ENCODE assay signal across 8 cellular contexts in the genomic region with DNA sequence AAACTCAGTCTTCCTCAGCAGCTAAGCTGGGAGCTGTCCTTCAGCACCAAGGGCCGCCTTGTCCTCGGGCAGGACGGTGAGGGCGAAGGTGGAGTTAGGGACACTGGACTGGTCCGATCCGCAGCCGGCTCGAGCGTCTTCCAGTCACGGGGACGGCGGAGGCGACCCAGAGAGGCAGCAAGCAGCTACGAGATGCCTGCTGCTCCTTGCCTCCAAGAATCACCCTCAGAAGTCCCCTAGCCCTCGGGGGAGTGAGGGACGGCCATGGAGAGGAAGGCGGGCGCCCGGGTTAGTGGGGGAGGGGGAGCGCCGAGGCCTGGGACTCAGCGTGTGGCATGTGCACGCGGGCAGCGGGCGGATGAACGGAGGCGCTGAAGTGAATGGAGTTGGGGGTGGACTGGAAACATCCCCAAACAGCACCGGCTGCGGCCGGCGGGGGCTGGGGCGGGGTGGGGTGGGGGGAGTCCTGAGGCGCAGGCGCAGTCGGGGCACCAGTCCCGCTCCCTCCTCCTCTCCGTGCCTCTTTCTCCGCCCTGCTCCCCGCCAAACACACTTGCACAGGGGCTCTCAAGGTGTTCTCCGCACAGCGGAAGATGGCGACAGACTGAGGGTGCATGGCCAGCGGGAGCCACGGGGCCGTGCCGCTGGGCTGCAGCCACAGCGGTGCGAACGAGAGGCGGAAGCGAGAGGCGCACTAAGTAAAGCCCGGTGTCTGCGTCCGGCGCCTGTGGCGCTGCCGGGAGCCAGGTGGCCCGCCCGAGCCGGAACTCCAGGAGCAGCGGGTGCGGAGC. TPM values are rescaled to one million over a fixed set of nuclear protein-coding genes. Genes with fewer than 3 reads are reported as not detected.
DNase-seq lines count a peak whose midpoint lies in the region; TF ChIP-seq lines count a peak whose summit lies in the region.

Gene NALF2 (plus strand): TSS at position 492 of the 791 bp plus-strand sequence. CDS start 957 bp downstream, outside the sequence.

- H4K20me1 ChIP-seq in KMS-11 (ENCODE audit: insufficient read depth), result no peaks in the 10 kb centered on the region
- no peaks in the 10 kb centered on the region for H4K20me1 ChIP-seq in PC-9 (ENCODE audit: insufficient read depth)

- TF ChIP-seq CTCF in KMS-11 (conservative IDR thresholded peaks at IDR 0.05; ENCODE audit: low read depth, low read length) (no peak), PC-9 (conservative IDR thresholded peaks at IDR 0.05) (no peak)

- BruUV-seq in PC-9 (replicated peaks; lab: Mats Ljungman, UMichigan), result no TSS peak

- H3K4me3 Mint-ChIP-seq in dendritic cell treated with granulocyte-macrophage colony-stimulating factor and Interleukin-4, amounts not matched to agents 40 ng/mL and 50 ng/mL, for 4 days, result peak within 1 kb of the TSS; percentile 30

- H3K27ac ChIP-seq in KMS-11 (peak within 1 kb of the TSS; percentile 59), SK-N-MC (no peak within 1 kb of the TSS), PC-9 (no peak within 1 kb of the TSS)

- no peak within 1 kb of the TSS for H3K4me3 ChIP-seq in KMS-11 (IDR thresholded peaks at IDR 0.05; ENCODE audit: insufficient read depth, low read depth, low read length)
- H3K4me3 ChIP-seq in SK-N-MC, result peak within 1 kb of the TSS; percentile 83
- H3K4me3 ChIP-seq in PC-9, result no peak within 1 kb of the TSS

- H3K36me3 ChIP-seq in KMS-11 (ENCODE audit: insufficient read depth) (no peaks in the 10 kb centered on the region), SK-N-MC (ENCODE audit: insufficient read depth, low read length) (no peaks in the 10 kb centered on the region), PC-9 (ENCODE audit: low read depth) (no peaks in the 10 kb centered on the region)

- no peaks in the 10 kb centered on the region for H3K9me3 Mint-ChIP-seq in dendritic cell treated with granulocyte-macrophage colony-stimulating factor and Interleukin-4, amounts not matched to agents 40 ng/mL and 50 ng/mL, for 4 days

- no peaks in the 10 kb centered on the region for H3K36me3 Mint-ChIP-seq in dendritic cell treated with granulocyte-macrophage colony-stimulating factor and Interleukin-4, amounts not matched to agents 40 ng/mL and 50 ng/mL, for 4 days (ENCODE audit: low read depth)

- H3K9ac ChIP-seq in KMS-11 (peak within 1 kb of the TSS; percentile 60; the same call in 1 of the 2 replicates), SK-N-MC (ENCODE audit: insufficient read length) (no peak within 1 kb of the TSS)

- H3K4me1 ChIP-seq in KMS-11 (ENCODE audit: low read depth, poor library complexity, severe bottlenecking), result no peaks in the 10 kb centered on the region
- no peaks in the 10 kb centered on the region for H3K4me1 ChIP-seq in PC-9 (replicated peaks; ENCODE audit: insufficient read depth)

- no peaks in the 10 kb centered on the region for H3K9me3 ChIP-seq in SK-N-MC (ENCODE audit: low read depth, low read length)
- H3K9me3 ChIP-seq in PC-9 (ENCODE audit: insufficient read depth, low read depth), result no peaks in the 10 kb centered on the region

- peak within 1 kb of the TSS; percentile 69 for H2AFZ ChIP-seq in KMS-11 (ENCODE audit: low read depth)
- H2AFZ ChIP-seq in PC-9, result no peak within 1 kb of the TSS

- H3K27me3 ChIP-seq in KMS-11 (ENCODE audit: insufficient read depth, low read depth), result no peaks in the 10 kb centered on the region
- no peaks in the 10 kb centered on the region for H3K27me3 ChIP-seq in PC-9 (ENCODE audit: insufficient read depth, low read depth)

- POLR2A ChIA-PET in PC-9 (lab: Charles Lee; ENCODE audit: unreplicated experiment), result no interaction called here

- CTCF ChIA-PET in PC-9 (lab: Charles Lee), result no interaction called here

- peak; percentile 20 for DNase-seq in DMS114 treated with DMSO at 0.1 percent for 48 hours (lab: John Stamatoyannopoulos, UW; ENCODE audit: unreplicated experiment)
- DNase-seq in SK-N-MC (ENCODE audit: low read depth, low spot score), result no peak
- DNase-seq in left kidney (ENCODE audit: low read depth, low spot score), result peak; percentile 94
- DNase-seq in stimulated activated CD4-positive, alpha-beta T cell treated with anti-CD3 and anti-CD28 coated beads, Interleukin-4, amount 100 ng/mL, for 24 hours, result peak; percentile 36
- no peak for DNase-seq in NK-92 treated with Interleukin-12 subunit alpha and Interleukin-12 subunit beta, amount 100 ng/mL, for 24 hours (lab: John Stamatoyannopoulos, UW)
- no peak for DNase-seq in PC-9

- no peaks in the 10 kb centered on the region for H3K4me1 Mint-ChIP-seq in dendritic cell treated with granulocyte-macrophage colony-stimulating factor and Interleukin-4, amounts not matched to agents 40 ng/mL and 50 ng/mL, for 4 days (ENCODE audit: low read depth)

- H3K27me3 Mint-ChIP-seq in dendritic cell treated with granulocyte-macrophage colony-stimulating factor and Interleukin-4, amounts not matched to agents 40 ng/mL and 50 ng/mL, for 4 days, result peaks cover 40% of the 10 kb centered on the region

- no peaks in the 10 kb centered on the region for H3K9me2 ChIP-seq in PC-9 (ENCODE audit: insufficient read depth)

- H3K27ac Mint-ChIP-seq in dendritic cell treated with granulocyte-macrophage colony-stimulating factor and Interleukin-4, amounts not matched to agents 40 ng/mL and 50 ng/mL, for 4 days, result no peak within 1 kb of the TSS

- intact Hi-C loops in dendritic cell treated with granulocyte-macrophage colony-stimulating factor and Interleukin-4, amounts not matched to agents 40 ng/mL and 50 ng/mL, for 4 days (cut with micrococcal nuclease), result no loop called here
- intact Hi-C loops in PC-9 (cut with micrococcal nuclease; ENCODE audit: unreplicated experiment), result no loop called here

- H3K4me2 ChIP-seq in KMS-11 (peak within 1 kb of the TSS; percentile 27; the same call in 1 of the 2 replicates), PC-9 (no peak within 1 kb of the TSS)

- no peaks in the 10 kb centered on the region for H3F3A ChIP-seq in PC-9 (ENCODE audit: insufficient read depth, low read depth)

- H3K79me2 ChIP-seq in KMS-11 (ENCODE audit: insufficient read depth, low read depth), result no peaks in the 10 kb centered on the region; the same call in 1 of the 2 replicates
- no peaks in the 10 kb centered on the region for H3K79me2 ChIP-seq in PC-9 (ENCODE audit: low read depth)

RNA-seq across cellular contexts. Expression of gene NALF2, which starts in this region (rescaled TPM):
- not detected in 2 replicates for total RNA-seq in PC-9 (2021)

Comparison
In these comparisons a context has a peak if more than half of its experiments do, and no peak if none do; other contexts are left out.
1. DNase-seq: peak in DMS114 treated with DMSO at 0.1 percent for 48 hours (single experiment), left kidney (single experiment) and stimulated activated CD4-positive, alpha-beta T cell treated with anti-CD3 and anti-CD28 coated beads, Interleukin-4, amount 100 ng/mL, for 24 hours (single experiment); none in SK-N-MC (single experiment), NK-92 treated with Interleukin-12 subunit alpha and Interleukin-12 subunit beta, amount 100 ng/mL, for 24 hours (single experiment) and PC-9 (0 of 2).